Comparison of ENCODE assay signal across 1 cellular context in the genomic region with DNA sequence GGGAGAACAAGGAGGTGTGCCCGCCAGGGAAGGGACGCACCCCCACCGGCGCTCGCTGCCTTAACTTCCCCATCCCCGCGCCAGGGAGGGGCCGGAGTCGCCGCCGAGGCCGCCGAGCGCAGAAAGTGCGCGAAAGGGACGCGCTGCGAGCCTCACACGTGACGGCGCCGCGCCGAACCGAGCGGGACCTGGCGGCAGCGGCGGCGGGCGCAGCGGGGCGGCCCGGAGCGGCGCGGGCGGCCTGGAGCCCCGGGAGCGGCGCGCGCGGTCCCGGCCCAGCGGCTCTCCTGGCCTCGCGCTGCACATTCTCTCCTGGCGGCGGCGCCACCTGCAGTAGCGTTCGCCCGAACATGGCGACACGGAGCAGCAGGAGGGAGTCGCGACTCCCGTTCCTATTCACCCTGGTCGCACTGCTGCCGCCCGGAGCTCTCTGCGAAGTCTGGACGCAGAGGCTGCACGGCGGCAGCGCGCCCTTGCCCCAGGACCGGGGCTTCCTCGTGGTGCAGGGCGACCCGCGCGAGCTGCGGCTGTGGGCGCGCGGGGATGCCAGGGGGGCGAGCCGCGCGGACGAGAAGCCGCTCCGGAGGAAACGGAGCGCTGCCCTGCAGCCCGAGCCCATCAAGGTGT.
TF ChIP-seq lines count a peak whose summit lies in the region.

TSS of gene SORL1 (plus strand) at position 333 of the 627 bp plus-strand sequence. CDS start at position 351, 18 bp downstream.

TF ChIP-seq in HepG2, 621 proteins besides CTCF, POLR2A, EP300 and RAD21 (continued from another document and continues in another):
- TF ChIP-seq, protein P1, sequence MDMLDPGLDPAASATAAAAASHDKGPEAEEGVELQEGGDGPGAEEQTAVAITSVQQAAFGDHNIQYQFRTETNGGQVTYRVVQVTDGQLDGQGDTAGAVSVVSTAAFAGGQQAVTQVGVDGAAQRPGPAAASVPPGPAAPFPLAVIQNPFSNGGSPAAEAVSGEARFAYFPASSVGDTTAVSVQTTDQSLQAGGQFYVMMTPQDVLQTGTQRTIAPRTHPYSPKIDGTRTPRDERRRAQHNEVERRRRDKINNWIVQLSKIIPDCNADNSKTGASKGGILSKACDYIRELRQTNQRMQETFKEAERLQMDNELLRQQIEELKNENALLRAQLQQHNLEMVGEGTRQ (IDR thresholded peaks at IDR 0.05; ENCODE audit: low read depth, low read length) = no peak
- TF ChIP-seq, protein P1 (CRISPR knock-in tag; IDR thresholded peaks at IDR 0.05; ENCODE audit: borderline replicate concordance) = no peak
- TF ChIP-seq EHMT2 (IDR thresholded peaks at IDR 0.05; ENCODE audit: borderline replicate concordance, low read depth, low read length) (no peak), ARNT2 (CRISPR knock-in tag; IDR thresholded peaks at IDR 0.05; ENCODE audit: low read depth) (peak; percentile 31; the same call in 1 of the 2 replicates), FOXK2 (IDR thresholded peaks at IDR 0.05) (no peak), ZNF749 (CRISPR knock-in tag; IDR thresholded peaks at IDR 0.05; ENCODE audit: borderline replicate concordance) (0 out of 2 replicates have a peak, but pooled peaks have one; percentile 21), SIX4 (CRISPR knock-in tag; IDR thresholded peaks at IDR 0.05) (no peak), PAX8 (CRISPR knock-in tag; IDR thresholded peaks at IDR 0.05; ENCODE audit: borderline replicate concordance) (0 out of 2 replicates have a peak, but pooled peaks have one; percentile 69), TBP (CRISPR knock-in tag; IDR thresholded peaks at IDR 0.05) (no peak), PCBP2 (optimal IDR thresholded peaks at IDR 0.05; ENCODE audit: low read depth, low read length, poor library complexity, severe bottlenecking) (no peak), ZNF740 (CRISPR knock-in tag; IDR thresholded peaks at IDR 0.05) (0 out of 2 replicates have a peak, but pooled peaks have one; percentile 42), ARNTL (CRISPR knock-in tag; IDR thresholded peaks at IDR 0.05) (no peak), NR2F2 (IDR thresholded peaks at IDR 0.05; ENCODE audit: borderline replicate concordance, low read depth) (no peak), NFYC (CRISPR knock-in tag; IDR thresholded peaks at IDR 0.05) (no peak), FOXA1 (IDR thresholded peaks at IDR 0.05) (no peak), FOXA1 (CRISPR knock-in tag; IDR thresholded peaks at IDR 0.05) (peak; percentile 38; the same call in 1 of the 2 replicates), GTF3A (CRISPR knock-in tag; conservative IDR thresholded peaks at IDR 0.05) (0 out of 2 replicates have a peak, but pooled peaks have one; percentile 62), PHF5A (CRISPR knock-in tag; IDR thresholded peaks at IDR 0.05; ENCODE audit: low read depth, unreplicated experiment) (no peak), YY1 (IDR thresholded peaks at IDR 0.05; ENCODE audit: insufficient read depth, insufficient replicate concordance, low read depth, low read length) (peak; percentile 91), ZNF556 (CRISPR knock-in tag; IDR thresholded peaks at IDR 0.05; ENCODE audit: borderline replicate concordance) (peak; percentile 78; the same call in 1 of the 2 replicates), ZMYM2 (CRISPR knock-in tag; IDR thresholded peaks at IDR 0.05) (no peak), ZNF75D (CRISPR knock-in tag; IDR thresholded peaks at IDR 0.05; ENCODE audit: borderline replicate concordance) (no peak), TP53 (CRISPR knock-in tag; conservative IDR thresholded peaks at IDR 0.05) (no peak), MTF2 (CRISPR knock-in tag; IDR thresholded peaks at IDR 0.05; ENCODE audit: borderline replicate concordance) (no peak), SOX6 (IDR thresholded peaks at IDR 0.05) (no peak), SOX6 (CRISPR knock-in tag; IDR thresholded peaks at IDR 0.05) (no peak), SOX5 (CRISPR knock-in tag; IDR thresholded peaks at IDR 0.05; ENCODE audit: borderline replicate concordance) (no peak), ZFP36 (IDR thresholded peaks at IDR 0.05; ENCODE audit: borderline replicate concordance, low read depth, low read length, partially characterized antibody) (no peak), ZNF225 (CRISPR knock-in tag; IDR thresholded peaks at IDR 0.05) (0 out of 2 replicates have a peak, but pooled peaks have one; percentile 38), E2F2 (CRISPR knock-in tag; IDR thresholded peaks at IDR 0.05; ENCODE audit: borderline replicate concordance) (no peak; the same call in 1 of the 2 replicates), KLF9 (CRISPR knock-in tag; IDR thresholded peaks at IDR 0.05; ENCODE audit: low read depth) (no peak), KMT2A (CRISPR knock-in tag; IDR thresholded peaks at IDR 0.05) (peak; percentile 77; the same call in 1 of the 2 replicates), EZH2 (conservative IDR thresholded peaks at IDR 0.05; ENCODE audit: low read depth, low read length) (no peak), WIZ (CRISPR knock-in tag; IDR thresholded peaks at IDR 0.05) (no peak), ZNF430 (CRISPR knock-in tag; IDR thresholded peaks at IDR 0.05) (no peak), TRAFD1 (CRISPR knock-in tag; IDR thresholded peaks at IDR 0.05; ENCODE audit: borderline replicate concordance) (no peak), KDM5A (IDR thresholded peaks at IDR 0.05; ENCODE audit: borderline replicate concordance, low read length) (0 out of 2 replicates have a peak, but pooled peaks have one; percentile 45), ESRRA (CRISPR knock-in tag; IDR thresholded peaks at IDR 0.05; ENCODE audit: low read depth) (peak; percentile 9; the same call in 1 of the 2 replicates), ZNF724P (CRISPR knock-in tag; IDR thresholded peaks at IDR 0.05; ENCODE audit: borderline replicate concordance) (peak; percentile 31; the same call in 1 of the 2 replicates), ZKSCAN8 (CRISPR knock-in tag; IDR thresholded peaks at IDR 0.05; ENCODE audit: borderline replicate concordance) (0 out of 2 replicates have a peak, but pooled peaks have one; percentile 16), NCOA5 (CRISPR knock-in tag; IDR thresholded peaks at IDR 0.05) (no peak), NFYB (CRISPR knock-in tag; IDR thresholded peaks at IDR 0.05) (no peak), SMC3 (IDR thresholded peaks at IDR 0.05; ENCODE audit: low read length) (no peak), JDP2 (CRISPR knock-in tag; IDR thresholded peaks at IDR 0.05; ENCODE audit: borderline replicate concordance) (no peak; the same call in 1 of the 2 replicates), CSRNP1 (CRISPR knock-in tag; IDR thresholded peaks at IDR 0.05) (no peak), ZBTB43 (CRISPR knock-in tag; conservative IDR thresholded peaks at IDR 0.05) (peak; percentile 42; the same call in 1 of the 2 replicates)
- TF ChIP-seq, protein P2, sequence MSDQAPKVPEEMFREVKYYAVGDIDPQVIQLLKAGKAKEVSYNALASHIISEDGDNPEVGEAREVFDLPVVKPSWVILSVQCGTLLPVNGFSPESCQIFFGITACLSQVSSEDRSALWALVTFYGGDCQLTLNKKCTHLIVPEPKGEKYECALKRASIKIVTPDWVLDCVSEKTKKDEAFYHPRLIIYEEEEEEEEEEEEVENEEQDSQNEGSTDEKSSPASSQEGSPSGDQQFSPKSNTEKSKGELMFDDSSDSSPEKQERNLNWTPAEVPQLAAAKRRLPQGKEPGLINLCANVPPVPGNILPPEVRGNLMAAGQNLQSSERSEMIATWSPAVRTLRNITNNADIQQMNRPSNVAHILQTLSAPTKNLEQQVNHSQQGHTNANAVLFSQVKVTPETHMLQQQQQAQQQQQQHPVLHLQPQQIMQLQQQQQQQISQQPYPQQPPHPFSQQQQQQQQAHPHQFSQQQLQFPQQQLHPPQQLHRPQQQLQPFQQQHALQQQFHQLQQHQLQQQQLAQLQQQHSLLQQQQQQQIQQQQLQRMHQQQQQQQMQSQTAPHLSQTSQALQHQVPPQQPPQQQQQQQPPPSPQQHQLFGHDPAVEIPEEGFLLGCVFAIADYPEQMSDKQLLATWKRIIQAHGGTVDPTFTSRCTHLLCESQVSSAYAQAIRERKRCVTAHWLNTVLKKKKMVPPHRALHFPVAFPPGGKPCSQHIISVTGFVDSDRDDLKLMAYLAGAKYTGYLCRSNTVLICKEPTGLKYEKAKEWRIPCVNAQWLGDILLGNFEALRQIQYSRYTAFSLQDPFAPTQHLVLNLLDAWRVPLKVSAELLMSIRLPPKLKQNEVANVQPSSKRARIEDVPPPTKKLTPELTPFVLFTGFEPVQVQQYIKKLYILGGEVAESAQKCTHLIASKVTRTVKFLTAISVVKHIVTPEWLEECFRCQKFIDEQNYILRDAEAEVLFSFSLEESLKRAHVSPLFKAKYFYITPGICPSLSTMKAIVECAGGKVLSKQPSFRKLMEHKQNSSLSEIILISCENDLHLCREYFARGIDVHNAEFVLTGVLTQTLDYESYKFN (CRISPR knock-in tag; conservative IDR thresholded peaks at IDR 0.05) = 0 out of 2 replicates have a peak, but pooled peaks have one; percentile 11
- TF ChIP-seq, protein P3, sequence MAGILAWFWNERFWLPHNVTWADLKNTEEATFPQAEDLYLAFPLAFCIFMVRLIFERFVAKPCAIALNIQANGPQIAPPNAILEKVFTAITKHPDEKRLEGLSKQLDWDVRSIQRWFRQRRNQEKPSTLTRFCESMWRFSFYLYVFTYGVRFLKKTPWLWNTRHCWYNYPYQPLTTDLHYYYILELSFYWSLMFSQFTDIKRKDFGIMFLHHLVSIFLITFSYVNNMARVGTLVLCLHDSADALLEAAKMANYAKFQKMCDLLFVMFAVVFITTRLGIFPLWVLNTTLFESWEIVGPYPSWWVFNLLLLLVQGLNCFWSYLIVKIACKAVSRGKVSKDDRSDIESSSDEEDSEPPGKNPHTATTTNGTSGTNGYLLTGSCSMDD (CRISPR knock-in tag; IDR thresholded peaks at IDR 0.05) = no peak
- TF ChIP-seq, protein P4, sequence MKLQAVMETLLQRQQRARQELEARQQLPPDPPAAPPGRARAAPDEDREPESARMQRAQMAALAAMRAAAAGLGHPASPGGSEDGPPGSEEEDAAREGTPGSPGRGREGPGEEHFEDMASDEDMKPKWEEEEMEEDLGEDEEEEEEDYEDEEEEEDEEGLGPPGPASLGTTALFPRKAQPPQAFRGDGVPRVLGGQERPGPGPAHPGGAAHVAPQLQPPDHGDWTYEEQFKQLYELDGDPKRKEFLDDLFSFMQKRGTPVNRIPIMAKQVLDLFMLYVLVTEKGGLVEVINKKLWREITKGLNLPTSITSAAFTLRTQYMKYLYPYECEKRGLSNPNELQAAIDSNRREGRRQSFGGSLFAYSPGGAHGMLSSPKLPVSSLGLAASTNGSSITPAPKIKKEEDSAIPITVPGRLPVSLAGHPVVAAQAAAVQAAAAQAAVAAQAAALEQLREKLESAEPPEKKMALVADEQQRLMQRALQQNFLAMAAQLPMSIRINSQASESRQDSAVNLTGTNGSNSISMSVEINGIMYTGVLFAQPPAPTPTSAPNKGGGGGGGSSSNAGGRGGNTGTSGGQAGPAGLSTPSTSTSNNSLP (IDR thresholded peaks at IDR 0.05; ENCODE audit: low read depth, low read length) = no peak
